In the genomic region with DNA sequence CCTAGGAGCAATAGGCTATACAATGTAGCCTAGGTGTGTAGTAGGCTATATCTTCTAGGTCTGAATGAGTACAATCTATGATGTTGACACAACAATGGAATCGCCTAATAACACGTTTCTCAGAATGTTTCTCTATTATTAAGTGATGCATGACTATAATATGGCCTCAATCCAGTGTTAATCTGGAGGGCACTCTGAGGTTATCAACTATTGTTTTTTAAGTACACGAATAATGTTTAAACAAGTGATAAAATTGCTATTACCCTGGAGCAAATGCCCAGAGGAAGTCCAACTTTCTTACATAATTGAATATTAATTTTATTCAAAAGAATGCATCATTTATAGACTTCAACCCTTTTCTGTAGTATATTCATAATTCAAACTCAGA, we compare ENCODE assay signal across 19 cellular contexts. TPM values are rescaled to one million over a fixed set of nuclear protein-coding genes. Genes with fewer than 3 reads are reported as not detected.
DNase-seq lines count a peak whose midpoint lies in the region; ATAC-seq, FAIRE-seq and TF ChIP-seq lines count a peak whose summit lies in the region.
"Had no signal": no experiment of that assay in that cellular context is flagged by ENCODE, and none has a peak within 500 bp of the region (broad histone marks: within the 10 kb centered on the region; RNA-seq: fewer than 3 reads in every experiment).

No MANE protein-coding gene starts in this region.

- DNase-seq in DMS79 treated with DMSO at 0.1 percent for 48 hours (lab: John Stamatoyannopoulos, UW) = peak; percentile 20
- DNase-seq in DMS79 (lab: John Stamatoyannopoulos, UW) = no peak
- DNase-seq in NCI-H226 = peak; percentile 2
- no peak for DNase-seq in epithelial cell of prostate (ENCODE audit: low read depth, low spot score)
- DNase-seq in small intestine = peak; percentile 13
- no peak for DNase-seq in upper lobe of left lung
- no peak for DNase-seq in RCC 7860 (ENCODE audit: low spot score)
- DNase-seq: Calu3; CD8-positive, alpha-beta T cell; DMS 273 treated with DMSO at 0.1 percent for 48 hours; DMS53; GDM1 had no signal

- TF ChIP-seq EP300 in upper lobe of left lung (IDR thresholded peaks at IDR 0.05) = no peak

- H3K4me1 ChIP-seq in small intestine (ENCODE audit: control insufficient read depth in 2 of 2, insufficient read depth in 1 of 2, low read depth in 1 of 2, low read length in 1 of 2) = no peaks in the 10 kb centered on the region
- no peaks in the 10 kb centered on the region for H3K4me1 ChIP-seq in upper lobe of left lung
- H3K4me1 ChIP-seq: BLaER1, HAP-1 had no signal

- WGBS in small intestine, 3 donors = 12 to 59% (median 31%) methylated on average over 3 of the region's 3 CpGs
- 41 to 43% methylated on average over 3 of the region's 3 CpGs for WGBS in upper lobe of left lung, 2 donors

- H3K27ac ChIP-seq in epithelial cell of prostate (peak overlapping the region; percentile 71), small intestine (ENCODE audit: low read depth in 1 of 2, low read length in 1 of 2) (no peak overlapping the region), upper lobe of left lung (no peak overlapping the region)
- H3K27ac ChIP-seq: 22Rv1, BLaER1 had no signal

- ATAC-seq in upper lobe of left lung (ENCODE audit: low FRiP score in 2 of 2) = no peak
- ATAC-seq in GM18909 (IDR thresholded peaks at IDR 0.05; ENCODE audit: poor library complexity, unreplicated experiment) = no peak
- ATAC-seq: CD8-positive, alpha-beta T cell; K562 had no signal

- H3K9me3 ChIP-seq in small intestine (ENCODE audit: control insufficient read depth, low read depth) (no peaks in the 10 kb centered on the region), upper lobe of left lung (no peaks in the 10 kb centered on the region)

- H3K36me3 ChIP-seq in small intestine (ENCODE audit: control insufficient read depth in 2 of 2, insufficient read depth in 2 of 2, low read length in 2 of 2) (no peaks in the 10 kb centered on the region), upper lobe of left lung (no peaks in the 10 kb centered on the region)
- H3K36me3 ChIP-seq: HAP-1 had no signal

- FAIRE-seq in small intestine (lab: Jason Lieb, UNC) (no peak), RCC 7860 (lab: Jason Lieb, UNC) (no peak)
- FAIRE-seq: GM19239, K562 had no signal

- no peak overlapping the region for H3K4me3 ChIP-seq in small intestine (ENCODE audit: low read depth in 1 of 2, low read length in 2 of 2)
- H3K4me3 ChIP-seq in upper lobe of left lung = no peak overlapping the region
- H3K4me3 ChIP-seq: BLaER1, GM23248, HAP-1, K562 had no signal

- no peak for TF ChIP-seq POLR2A in upper lobe of left lung (IDR thresholded peaks at IDR 0.05)

- no peak for TF ChIP-seq CTCF in upper lobe of left lung (IDR thresholded peaks at IDR 0.05)

- H3K27me3 ChIP-seq in small intestine (ENCODE audit: control insufficient read depth in 2 of 2, insufficient read depth in 2 of 2, low read length in 2 of 2) = no peaks in the 10 kb centered on the region
- H3K27me3 ChIP-seq in upper lobe of left lung = no peaks in the 10 kb centered on the region
- H3K27me3 ChIP-seq: BLaER1 had no signal

RNA-seq across cellular contexts. Expression of gene CNIH1, which starts 16.4 kb away (rescaled TPM):
- polyA plus RNA-seq in small intestine = 100 to 1,000 TPM in 2 of 3 donors, 10 to 100 TPM in 1; 70.7 to 201 (median 126) TPM
- total RNA-seq in upper lobe of left lung = 100 to 1,000 TPM in 1 of 6 donors, 10 to 100 TPM in 5; 37.7 to 105 (median 57.9) TPM

RNA-seq across cellular contexts. Expression of gene GMFB, which starts 31.2 kb away (rescaled TPM):
- polyA plus RNA-seq in small intestine = 10 to 100 TPM; 25.9 to 38.0 (median 29.1) TPM
- total RNA-seq in upper lobe of left lung = 10 to 100 TPM; 18.0 to 72.4 (median 43.9) TPM

RNA-seq across cellular contexts. Expression of gene CGRRF1, which starts 52.1 kb away (rescaled TPM):
- polyA plus RNA-seq in small intestine = 10 to 100 TPM; 11.9 to 16.5 (median 15.8) TPM
- total RNA-seq in upper lobe of left lung = 10 to 100 TPM in 4 of 6 donors, 1 to 10 TPM in 2; 2.1 to 24.0 (median 16.7) TPM

Comparison
In these comparisons a context has a peak if more than half of its experiments do, and no peak if none do; other contexts are left out.
1. DNase-seq: peak in DMS79 treated with DMSO at 0.1 percent for 48 hours (single experiment), NCI-H226 (single experiment) and small intestine (single experiment); none in DMS79 (single experiment), epithelial cell of prostate (single experiment), upper lobe of left lung (0 of 2) and RCC 7860 (single experiment).